ENCODE assay signal across 1 cellular context in genomic region chr7:44150466-44150832, GRCh38.
TF ChIP-seq lines count a peak whose summit lies in the region.

No MANE protein-coding gene starts in this region.

TF ChIP-seq in K562, 482 proteins besides CTCF, POLR2A, EP300 and RAD21:
- no peak for TF ChIP-seq NFE2L1 (tag; IDR thresholded peaks at IDR 0.05; ENCODE audit: borderline replicate concordance, low read depth)
- peak; percentile 34; the same call in 1 of the 2 replicates for TF ChIP-seq BHLHE40 (IDR thresholded peaks at IDR 0.05; ENCODE audit: low read length)
- TF ChIP-seq DMBX1 (CRISPR knock-in tag; IDR thresholded peaks at IDR 0.05; ENCODE audit: borderline replicate concordance), result no peak
